8 cellular contexts compared by ENCODE assay signal in genomic region chr4:6180841-6181631, GRCh38. TPM values are rescaled to one million over a fixed set of nuclear protein-coding genes. Genes with fewer than 3 reads are reported as not detected.
DNase-seq lines count a peak whose midpoint lies in the region; ATAC-seq lines count a peak whose summit lies in the region.

No MANE protein-coding gene starts in this region.

- ATAC-seq in GM19455 (IDR thresholded peaks at IDR 0.05; ENCODE audit: unreplicated experiment) (peak; percentile 79), HG03378 (IDR thresholded peaks at IDR 0.05; ENCODE audit: unreplicated experiment) (peak; percentile 92)
- peak; percentile 85 for ATAC-seq in activated T-helper 17 cell treated with anti-CD3 and anti-CD28 coated beads, Interleukin-2, amount 50 U/mL, for 72 hours (replicated peaks)

- peaks cover 12% of the 10 kb centered on the region for H3K9me3 Mint-ChIP-seq in activated T-helper 17 cell treated with anti-CD3 and anti-CD28 coated beads, Interleukin-2, amount 50 U/mL, for 72 hours

- H3K27ac Mint-ChIP-seq in activated T-helper 17 cell treated with anti-CD3 and anti-CD28 coated beads, Interleukin-2, amount 50 U/mL, for 72 hours, result peak overlapping the region; percentile 93

- H3K36me3 Mint-ChIP-seq in activated T-helper 17 cell treated with anti-CD3 and anti-CD28 coated beads, Interleukin-2, amount 50 U/mL, for 72 hours (ENCODE audit: low read depth), result peaks cover 34% of the 10 kb centered on the region

- H3K4me3 Mint-ChIP-seq in activated T-helper 17 cell treated with anti-CD3 and anti-CD28 coated beads, Interleukin-2, amount 50 U/mL, for 72 hours, result peak overlapping the region; percentile 74

- peaks cover 61% of the 10 kb centered on the region for H3K4me1 Mint-ChIP-seq in activated T-helper 17 cell treated with anti-CD3 and anti-CD28 coated beads, Interleukin-2, amount 50 U/mL, for 72 hours

- peak; percentile 5 for DNase-seq in CD1c-positive myeloid dendritic cell (ENCODE audit: extremely low spot score)
- no peak for DNase-seq in COR-L47 (lab: John Stamatoyannopoulos, UW)
- no peak for DNase-seq in 8988T
- DNase-seq in KBM-7, result no peak
- no peak for DNase-seq in mucosa of gallbladder (ENCODE audit: low spot score)

- in situ Hi-C loops in KBM-7 (cut with MboI; ENCODE audit: low pct_unique_long_range_greater_than_20kb, low sequenced_read_pairs), result no loop called here

- H3K27me3 Mint-ChIP-seq in activated T-helper 17 cell treated with anti-CD3 and anti-CD28 coated beads, Interleukin-2, amount 50 U/mL, for 72 hours, result no peaks in the 10 kb centered on the region

RNA-seq across cellular contexts. Expression of gene JAKMIP1, which starts 19.3 kb away (rescaled TPM):
- 10 to 100 TPM; 13.1 to 34.6 TPM for total RNA-seq in activated T-helper 17 cell treated with anti-CD3 and anti-CD28 coated beads, Interleukin-2, amount 50 U/mL, for 72 hours
- 0.37 TPM for total RNA-seq in mucosa of gallbladder

Comparison
In these comparisons a context has a peak if more than half of its experiments do, and no peak if none do; other contexts are left out.
1. RNA of gene JAKMIP1, which starts 19.3 kb away (total RNA-seq): 13.1 to 34.6 TPM in activated T-helper 17 cell treated with anti-CD3 and anti-CD28 coated beads, Interleukin-2, amount 50 U/mL, for 72 hours; 0.37 TPM in mucosa of gallbladder (single experiment); every median in the first group is over 10 times any median in the second.
2. Peak in every context shown above with its lines, with median percentiles within 50 percentile points of each other: ATAC-seq.